ENCODE assay signal across 1 cellular context in genomic region chr13:51576754-51577153, GRCh38.
TF ChIP-seq lines count a peak whose summit lies in the region.

No MANE protein-coding gene starts in this region.

TF ChIP-seq in H1, 55 proteins besides CTCF, POLR2A, EP300 and RAD21:
- TF ChIP-seq SP1 (IDR thresholded peaks at IDR 0.05; ENCODE audit: low read depth, low read length) (no peak), SP2 (IDR thresholded peaks at IDR 0.05; ENCODE audit: low read length) (no peak), CEBPB (IDR thresholded peaks at IDR 0.05; ENCODE audit: low read depth, low read length) (no peak), CBX8 (IDR thresholded peaks at IDR 0.05; ENCODE audit: borderline replicate concordance, low read depth, low read length) (no peak), SIRT6 (IDR thresholded peaks at IDR 0.05; ENCODE audit: low read length) (no peak), RNF2 (IDR thresholded peaks at IDR 0.05; ENCODE audit: borderline replicate concordance, low read depth, low read length, missing control alignments, poor library complexity, severe bottlenecking) (no peak), GTF2F1 (IDR thresholded peaks at IDR 0.05; ENCODE audit: borderline replicate concordance, low read depth, low read length) (no peak), NANOG (IDR thresholded peaks at IDR 0.05; ENCODE audit: insufficient read depth, low read depth, low read length, poor library complexity, severe bottlenecking) (no peak), RBBP5 (IDR thresholded peaks at IDR 0.05; ENCODE audit: borderline replicate concordance, low read depth, low read length) (no peak), USF2 (IDR thresholded peaks at IDR 0.05; ENCODE audit: low read length) (no peak), KDM5A (IDR thresholded peaks at IDR 0.05; ENCODE audit: low read length) (no peak), KDM4A (IDR thresholded peaks at IDR 0.05; ENCODE audit: low read depth, low read length, severe bottlenecking) (no peak), BCL11A (IDR thresholded peaks at IDR 0.05; ENCODE audit: low read depth in 2 of 2, low read length in 2 of 2) (no peak), SIN3A (conservative IDR thresholded peaks at IDR 0.05 in 1 of 2, IDR thresholded peaks at IDR 0.05 in 1 of 2; ENCODE audit: low read depth in 1 of 2, low read length in 2 of 2) (no peak)
